ENCODE assay signal across 23 cellular contexts in genomic region chr5:110909950-110910349, GRCh38.
DNase-seq lines count a peak whose midpoint lies in the region; ATAC-seq and TF ChIP-seq lines count a peak whose summit lies in the region.
"Had no signal": no experiment of that assay in that cellular context is flagged by ENCODE, and none has a peak within 500 bp of the region (broad histone marks: within the 10 kb centered on the region; RNA-seq: fewer than 3 reads in every experiment).

No MANE protein-coding gene starts in this region.

- no peak overlapping the region for H3K9ac ChIP-seq in neural progenitor cell

- no peaks in the 10 kb centered on the region for H3K4me1 Mint-ChIP-seq in neural progenitor cell

- TF ChIP-seq CTCF in LNCaP clone FGC (IDR thresholded peaks at IDR 0.05; ENCODE audit: control insufficient read depth, extremely low read depth, insufficient read depth) (no peak), cardiac fibroblast (IDR thresholded peaks at IDR 0.05; ENCODE audit: low read depth, low read length) (no peak), right lobe of liver (IDR thresholded peaks at IDR 0.05) (no peak), neural progenitor cell (IDR thresholded peaks at IDR 0.05) (no peak)

- H2AFZ ChIP-seq in neural progenitor cell (replicated peaks): no peak overlapping the region

- H3K27me3 Mint-ChIP-seq in neural progenitor cell (ENCODE audit: insufficient read depth, low read depth): no peaks in the 10 kb centered on the region
- H3K27me3 Mint-ChIP-seq: natural killer cell treated with Interleukin-12 subunit alpha and Interleukin-12 subunit beta and Interleukin-15 and Interleukin-18, amount 100 ng/mL, for 72 hours had no signal

- H3K9me3 ChIP-seq in right lobe of liver: no peaks in the 10 kb centered on the region
- no peaks in the 10 kb centered on the region for H3K9me3 ChIP-seq in neural progenitor cell (ENCODE audit: low read depth)
- H3K9me3 ChIP-seq: transverse colon had no signal

- H3K27me3 ChIP-seq in right lobe of liver: no peaks in the 10 kb centered on the region
- H3K27me3 ChIP-seq in neural progenitor cell: no peaks in the 10 kb centered on the region
- H3K27me3 ChIP-seq: foreskin keratinocyte, transverse colon had no signal

- no peaks in the 10 kb centered on the region for H3K79me2 ChIP-seq in neural progenitor cell (ENCODE audit: low read depth)

- intact Hi-C loops in right lobe of liver (cut with DNase I): no loop called here

- H3K27ac ChIP-seq in right lobe of liver (no peak overlapping the region), neural progenitor cell (no peak overlapping the region)
- H3K27ac ChIP-seq: 22Rv1, foreskin keratinocyte, skin epidermis, transverse colon, VCaP had no signal

- H3K4me3 ChIP-seq in LNCaP clone FGC (ENCODE audit: low read depth, low read length) (no peak overlapping the region), cardiac fibroblast (replicated peaks in 1 of 2; ENCODE audit: low read depth in 2 of 2, low read length in 2 of 2) (no peak overlapping the region), right lobe of liver (no peak overlapping the region), neural progenitor cell (no peak overlapping the region)
- H3K4me3 ChIP-seq: skin epidermis, transverse colon had no signal

- ATAC-seq in right lobe of liver: peak; percentile 79 to 98 (median 92)
- no peak for ATAC-seq in GM21528 (IDR thresholded peaks at IDR 0.05; ENCODE audit: low FRiP score, unreplicated experiment)
- ATAC-seq: foreskin keratinocyte; natural killer cell treated with Interleukin-12 subunit alpha and Interleukin-12 subunit beta and Interleukin-15 and Interleukin-18, amount 100 ng/mL, for 72 hours had no signal

- H3K9me3 Mint-ChIP-seq in neural progenitor cell: peaks cover 3% of the 10 kb centered on the region
- H3K9me3 Mint-ChIP-seq: stimulated activated naive CD8-positive, alpha-beta T cell treated with anti-CD3 and anti-CD28 coated beads, Interleukin-15, Interleukin-2, amounts not matched to agents 100 ng/mL and 50 ng/mL, for 24 hours had no signal

- no peaks in the 10 kb centered on the region for H3K36me3 Mint-ChIP-seq in neural progenitor cell
- H3K36me3 Mint-ChIP-seq: natural killer cell treated with Interleukin-12 subunit alpha and Interleukin-12 subunit beta and Interleukin-15 and Interleukin-18, amount 100 ng/mL, for 72 hours had no signal

- H3K36me3 ChIP-seq in right lobe of liver (no peaks in the 10 kb centered on the region), neural progenitor cell (no peaks in the 10 kb centered on the region)
- H3K36me3 ChIP-seq: transverse colon had no signal

- peaks cover 0 to 20% (median 9%) of the 10 kb centered on the region in 4 donors for H3K4me1 ChIP-seq in right lobe of liver
- H3K4me1 ChIP-seq in neural progenitor cell: no peaks in the 10 kb centered on the region
- H3K4me1 ChIP-seq: foreskin keratinocyte, transverse colon had no signal

- no peak for TF ChIP-seq POLR2A in right lobe of liver (IDR thresholded peaks at IDR 0.05)

- no peaks in the 10 kb centered on the region for H3F3A ChIP-seq in neural progenitor cell (ENCODE audit: low read depth)

- no peak overlapping the region for H3K4me2 ChIP-seq in neural progenitor cell

- H3K4me3 Mint-ChIP-seq in neural progenitor cell: no peak overlapping the region
- H3K4me3 Mint-ChIP-seq: natural killer cell treated with Interleukin-12 subunit alpha and Interleukin-12 subunit beta and Interleukin-15 and Interleukin-18, amount 100 ng/mL, for 72 hours; stimulated activated naive CD8-positive, alpha-beta T cell treated with anti-CD3 and anti-CD28 coated beads, Interleukin-15, Interleukin-2, amounts not matched to agents 100 ng/mL and 50 ng/mL, for 24 hours had no signal

- H3K27ac Mint-ChIP-seq in neural progenitor cell: no peak overlapping the region
- H3K27ac Mint-ChIP-seq: natural killer cell treated with Interleukin-12 subunit alpha and Interleukin-12 subunit beta and Interleukin-15 and Interleukin-18, amount 100 ng/mL, for 72 hours; stimulated activated naive CD8-positive, alpha-beta T cell treated with anti-CD3 and anti-CD28 coated beads, Interleukin-15, Interleukin-2, amounts not matched to agents 100 ng/mL and 50 ng/mL, for 24 hours had no signal

- H4K20me1 ChIP-seq in neural progenitor cell (ENCODE audit: low read depth): no peaks in the 10 kb centered on the region

- DNase-seq in NCI-H1694 treated with DMSO at 0.1 percent for 48 hours (lab: John Stamatoyannopoulos, UW) (peak; percentile 10), NCI-H1694 (lab: John Stamatoyannopoulos, UW) (no peak), LNCaP clone FGC (ENCODE audit: low read depth) (peak; percentile 15), cardiac fibroblast (ENCODE audit: low read depth in 2 of 2) (peak; percentile 67 to 83), right lobe of liver (no peak), cerebellum (ENCODE audit: low spot score) (no peak), neural progenitor cell (ENCODE audit: low spot score) (no peak)
- DNase-seq: activated effector memory CD4-positive, alpha-beta T cell treated with anti-CD3 and anti-CD28 coated beads, Interleukin-2, amount 50 U/mL, for 16 hours; cerebellar nuclear complex; effector memory CD4-positive, alpha-beta T cell; foreskin keratinocyte; hypothalamus; kidney; NCI-H1930; SHP77 treated with DMSO at 0.1 percent for 48 hours; stimulated activated CD4-positive, alpha-beta T cell treated with anti-CD3 and anti-CD28 coated beads, Interleukin-2, amount 100 ng/mL, for 48 hours; transverse colon had no signal

Comparison
In these comparisons a context has a peak if more than half of its experiments do, and no peak if none do; other contexts are left out.
1. DNase-seq: peak in NCI-H1694 treated with DMSO at 0.1 percent for 48 hours (single experiment), LNCaP clone FGC (single experiment) and cardiac fibroblast (2 of 2); none in NCI-H1694 (single experiment), right lobe of liver (0 of 3), cerebellum (single experiment) and neural progenitor cell (single experiment).